Comparison of ENCODE assay signal across 20 cellular contexts in genomic region chr16:68393333-68393732, GRCh38. TPM values are rescaled to one million over a fixed set of nuclear protein-coding genes. Genes with fewer than 3 reads are reported as not detected.
"Had no signal": no experiment of that assay in that cellular context is flagged by ENCODE, and none has a peak within 500 bp of the region (broad histone marks: within the 10 kb centered on the region; RNA-seq: fewer than 3 reads in every experiment).

No MANE protein-coding gene starts in this region.

- H3K27me3 ChIP-seq: colonic mucosa, gastrocnemius medialis, pancreas, tibial nerve, upper lobe of left lung had no signal

- H3K36me3 ChIP-seq: colonic mucosa, gastrocnemius medialis, lower lobe of right lung, neutrophil, pancreas, thoracic aorta, tibial nerve, upper lobe of left lung had no signal

- ATAC-seq: esophagus mucosa; gastrocnemius medialis; left ventricle myocardium superior; lower lobe of right lung; naive thymus-derived CD8-positive, alpha-beta T cell; pancreas; sciatic nerve; stimulated activated naive B cell treated with anti-CD40 and anti-IgM and Interleukin-4, amounts not matched to agents 10 μg/mL and 1 μg/mL and 100 μg/mL, for 72 hours had no signal

- H3K9me3 ChIP-seq: colonic mucosa, gastrocnemius medialis, lower lobe of right lung, neutrophil, pancreas, thoracic aorta, tibial nerve, upper lobe of left lung had no signal

- H3K27ac ChIP-seq: colonic mucosa, epithelial cell of prostate, gastrocnemius medialis, lower lobe of right lung, neutrophil, pancreas, thoracic aorta, tibial nerve, upper lobe of left lung had no signal

- H3K4me1 ChIP-seq: colonic mucosa, gastrocnemius medialis, lower lobe of right lung, pancreas, tibial nerve had no signal

- H3K4me3 ChIP-seq: colonic mucosa, gastrocnemius medialis, lower lobe of right lung, pancreas, thoracic aorta, tibial nerve, upper lobe of left lung had no signal

- DNase-seq: colonic mucosa; effector CD8-positive, alpha-beta T cell; endodermal cell; foreskin fibroblast; gastrocnemius medialis; head of caudate nucleus; left ventricle myocardium superior; naive thymus-derived CD8-positive, alpha-beta T cell; pancreas; stimulated activated naive B cell treated with anti-CD40 and anti-IgM and Interleukin-4, amounts not matched to agents 10 μg/mL and 1 μg/mL and 100 μg/mL, for 72 hours; upper lobe of left lung had no signal

RNA-seq across cellular contexts. Expression of gene SMPD3, which starts 55.0 kb away (rescaled TPM):
- total RNA-seq: glomerular endothelial cell, myocyte had no signal
